Comparison of ENCODE assay signal across 10 cellular contexts in genomic region chr20:1934578-1935573, GRCh38. TPM values are rescaled to one million over a fixed set of nuclear protein-coding genes. Genes with fewer than 3 reads are reported as not detected.
DNase-seq lines count a peak whose midpoint lies in the region; ATAC-seq and TF ChIP-seq lines count a peak whose summit lies in the region.
"Had no signal": no experiment of that assay in that cellular context is flagged by ENCODE, and none has a peak within 500 bp of the region (broad histone marks: within the 10 kb centered on the region; RNA-seq: fewer than 3 reads in every experiment).

No MANE protein-coding gene starts in this region.

- DNase-seq in Daoy (ENCODE audit: low read depth): peak; percentile 61
- DNase-seq in SKM-1 (lab: John Stamatoyannopoulos, UW; ENCODE audit: unreplicated experiment): peak; percentile 4
- DNase-seq in sigmoid colon: peak; percentile 92
- DNase-seq in WTC11 (ENCODE audit: low spot score): no peak
- no peak for DNase-seq in NCI-H510A (lab: John Stamatoyannopoulos, UW)
- DNase-seq: activated CD4-positive, alpha-beta T cell treated with anti-CD3 and anti-CD28 coated beads for 1 hour had no signal

- H3K27ac Mint-ChIP-seq in WTC11: no peak overlapping the region

- H3K27me3 Mint-ChIP-seq in WTC11 (ENCODE audit: low read depth): no peaks in the 10 kb centered on the region

- ATAC-seq in gastroesophageal sphincter: peak; percentile 90
- no peak for ATAC-seq in WTC11
- no peak for ATAC-seq in HG02884 (IDR thresholded peaks at IDR 0.05; ENCODE audit: unreplicated experiment)
- ATAC-seq in GM21515 (IDR thresholded peaks at IDR 0.05; ENCODE audit: unreplicated experiment): no peak

- CTCF ChIA-PET in WTC11 (lab: Charles Lee): no interaction called here

- peaks cover 4% of the 10 kb centered on the region for H3K36me3 Mint-ChIP-seq in WTC11

- no peak for TF ChIP-seq POLR2A in gastroesophageal sphincter (IDR thresholded peaks at IDR 0.05)
- TF ChIP-seq POLR2A in sigmoid colon (IDR thresholded peaks at IDR 0.05): no peak

- H3K4me1 ChIP-seq in gastroesophageal sphincter (peaks cover 0 to 21% (median 5%) of the 10 kb centered on the region in 3 donors), sigmoid colon (peaks cover 0 to 35% (median 28%) of the 10 kb centered on the region in 4 donors)

- no peak overlapping the region for H3K4me3 Mint-ChIP-seq in WTC11

- POLR2A ChIA-PET in WTC11 (lab: Charles Lee): no interaction called here

- peaks cover 8% of the 10 kb centered on the region for H3K4me1 Mint-ChIP-seq in WTC11

- TF ChIP-seq CTCF in gastroesophageal sphincter (IDR thresholded peaks at IDR 0.05) (no peak), sigmoid colon (IDR thresholded peaks at IDR 0.05) (no peak), WTC11 (IDR thresholded peaks at IDR 0.05) (no peak)

- no peaks in the 10 kb centered on the region for H3K27me3 ChIP-seq in gastroesophageal sphincter
- H3K27me3 ChIP-seq in sigmoid colon: no peaks in the 10 kb centered on the region

- no peak for TF ChIP-seq EP300 in gastroesophageal sphincter (IDR thresholded peaks at IDR 0.05)
- TF ChIP-seq EP300 in sigmoid colon (IDR thresholded peaks at IDR 0.05): peak in 1 of 4 donors; percentile 17

- intact Hi-C loops in sigmoid colon (cut with DNase I): loop anchor here (2.0 to 5.0 kb wide), 2 partner anchors 40 to 133 kb away; partner anchors contain the start of gene SIRPA

- H3K36me3 ChIP-seq in gastroesophageal sphincter (peaks cover 0 to 54% of the 10 kb centered on the region in 2 donors), sigmoid colon (peaks cover 0 to 21% (median 8%) of the 10 kb centered on the region in 4 donors)

- WGBS in gastroesophageal sphincter (ENCODE audit: low coverage in 1 of 2), 2 donors: 56 to 79% methylated on average over 5 to 12 of the region's 20 CpGs
- WGBS in sigmoid colon, 2 donors: 69 to 84% methylated on average over 20 of the region's 20 CpGs

- H3K4me3 ChIP-seq in gastroesophageal sphincter: no peak overlapping the region
- no peak overlapping the region for H3K4me3 ChIP-seq in sigmoid colon

- H3K27ac ChIP-seq in gastroesophageal sphincter (peak overlapping the region in 3 of 4 donors; percentile 39 to 72 (median 68)), sigmoid colon (peak overlapping the region; percentile 60 to 79 (median 64))

- no peaks in the 10 kb centered on the region for H3K9me3 Mint-ChIP-seq in WTC11

- H3K9me3 ChIP-seq in gastroesophageal sphincter (no peaks in the 10 kb centered on the region), sigmoid colon (no peaks in the 10 kb centered on the region)

TF ChIP-seq in WTC11, 78 proteins besides CTCF, POLR2A, EP300 and RAD21:
- TF ChIP-seq AFF4 (CRISPR knock-in tag; IDR thresholded peaks at IDR 0.05; ENCODE audit: borderline replicate concordance): no peak
- TF ChIP-seq NR2C2 (CRISPR knock-in tag; IDR thresholded peaks at IDR 0.05): no peak
- TF ChIP-seq USF1 (CRISPR knock-in tag; IDR thresholded peaks at IDR 0.05): no peak
- no peak for TF ChIP-seq CREB1 (CRISPR knock-in tag; IDR thresholded peaks at IDR 0.05)
- no peak for TF ChIP-seq FOXP1 (CRISPR knock-in tag; IDR thresholded peaks at IDR 0.05; ENCODE audit: borderline replicate concordance)

RNA-seq across cellular contexts. Expression of gene SIRPA, which starts 39.7 kb away (rescaled TPM):
- total RNA-seq in Daoy (2014; rRNA removed; shearing (Covaris generic)): 7.2 and 11.5 TPM in 2 replicates
- total RNA-seq in gastroesophageal sphincter (10 to 100 TPM; 11.7 to 31.7 (median 27.4) TPM), sigmoid colon (10 to 100 TPM; 16.3 to 25.5 (median 21.5) TPM), WTC11 (2021) (5.9 to 8.9 TPM (median 6.7 TPM) in 3 replicates)
- 10 to 100 TPM in 2 of 3 donors, 1 to 10 TPM in 1; 8.4 to 14.3 (median 12.5) TPM for polyA plus RNA-seq in sigmoid colon

RNA-seq across cellular contexts. Expression of gene PDYN, which starts 59.0 kb away (rescaled TPM):
- total RNA-seq in Daoy (2014; rRNA removed; shearing (Covaris generic)): not detected in 2 replicates
- total RNA-seq in gastroesophageal sphincter: not detected
- total RNA-seq in sigmoid colon: not detected
- not detected for polyA plus RNA-seq in sigmoid colon
- total RNA-seq in WTC11 (2021): 0.14 to 0.28 TPM (median 0.21 TPM) in 3 replicates
- total RNA-seq: lung microvascular endothelial cell had no signal

Comparison
In these comparisons a context has a peak if more than half of its experiments do, and no peak if none do; other contexts are left out.
1. DNase-seq: peak in Daoy (single experiment), SKM-1 (single experiment) and sigmoid colon (single experiment); none in WTC11 (single experiment) and NCI-H510A (single experiment).